1 cellular context compared by ENCODE assay signal in the genomic region with DNA sequence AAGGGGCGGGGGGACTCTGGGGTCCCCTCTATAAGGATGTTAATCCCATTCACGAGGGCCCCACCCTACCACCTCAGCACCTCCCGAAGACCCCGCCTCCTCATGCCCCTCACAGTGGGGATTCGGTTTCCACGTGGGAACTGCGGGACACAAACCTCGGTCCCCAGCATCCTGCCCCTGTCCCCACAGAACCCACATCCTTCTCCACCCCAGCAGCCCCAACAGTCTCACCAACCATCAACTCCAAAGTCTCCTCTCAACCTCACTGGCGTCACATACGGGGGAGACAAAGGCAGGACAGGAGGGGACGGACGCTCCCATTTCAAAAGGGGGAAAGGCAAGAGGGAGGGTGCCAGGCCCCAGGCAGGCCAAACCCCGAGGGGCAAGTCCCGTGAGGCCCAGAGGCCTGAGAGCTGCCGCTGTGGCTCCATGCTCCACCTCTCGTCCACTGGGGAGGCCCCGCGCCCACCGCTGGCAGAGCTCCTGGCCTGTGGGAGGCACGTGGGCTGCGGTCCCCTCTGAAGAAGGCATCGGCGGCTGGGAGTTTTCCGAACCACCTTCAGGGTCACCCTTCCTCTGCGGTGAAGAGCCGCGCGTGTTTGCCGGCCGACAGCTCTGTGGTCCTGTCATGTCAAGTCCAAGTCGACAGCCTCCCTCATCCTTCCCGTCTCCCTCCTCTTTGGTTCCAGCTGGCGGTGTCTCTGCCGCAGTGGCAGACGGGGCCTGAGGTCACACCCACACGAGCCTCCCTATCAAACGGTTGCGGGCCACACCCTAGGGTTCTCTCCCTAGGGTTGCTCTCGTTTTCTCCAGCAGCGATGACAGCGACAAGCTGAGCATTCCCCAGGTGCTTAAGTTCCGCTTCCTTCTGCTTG.
TF ChIP-seq lines count a peak whose summit lies in the region.

No MANE protein-coding gene starts in this region.

TF ChIP-seq in K562, 482 proteins besides CTCF, POLR2A, EP300 and RAD21 (continued from another document and continues in another):
- no peak for TF ChIP-seq SMAD1 (IDR thresholded peaks at IDR 0.05; ENCODE audit: low read depth, low read length, partially characterized antibody)
- peak; percentile 74 for TF ChIP-seq POLR2G (IDR thresholded peaks at IDR 0.05; ENCODE audit: low read depth, low read length)
- no peak for TF ChIP-seq TAF15 (IDR thresholded peaks at IDR 0.05; ENCODE audit: low read depth, low read length)
- no peak for TF ChIP-seq EHMT2 (IDR thresholded peaks at IDR 0.05)
- TF ChIP-seq, protein P1, sequence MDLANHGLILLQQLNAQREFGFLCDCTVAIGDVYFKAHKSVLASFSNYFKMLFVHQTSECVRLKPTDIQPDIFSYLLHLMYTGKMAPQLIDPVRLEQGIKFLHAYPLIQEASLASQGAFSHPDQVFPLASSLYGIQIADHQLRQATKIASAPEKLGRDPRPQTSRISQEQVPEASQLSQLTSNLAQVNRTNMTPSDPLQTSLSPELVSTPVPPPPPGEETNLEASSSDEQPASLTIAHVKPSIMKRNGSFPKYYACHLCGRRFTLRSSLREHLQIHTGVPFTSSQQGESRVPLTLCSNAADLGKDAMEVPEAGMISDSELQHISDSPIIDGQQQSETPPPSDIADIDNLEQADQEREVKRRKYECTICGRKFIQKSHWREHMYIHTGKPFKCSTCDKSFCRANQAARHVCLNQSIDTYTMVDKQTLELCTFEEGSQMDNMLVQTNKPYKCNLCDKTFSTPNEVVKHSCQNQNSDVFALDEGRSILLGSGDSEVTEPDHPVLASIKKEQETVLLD (IDR thresholded peaks at IDR 0.05) = no peak
- no peak for TF ChIP-seq DNMT1 (IDR thresholded peaks at IDR 0.05)
- TF ChIP-seq, protein P2, sequence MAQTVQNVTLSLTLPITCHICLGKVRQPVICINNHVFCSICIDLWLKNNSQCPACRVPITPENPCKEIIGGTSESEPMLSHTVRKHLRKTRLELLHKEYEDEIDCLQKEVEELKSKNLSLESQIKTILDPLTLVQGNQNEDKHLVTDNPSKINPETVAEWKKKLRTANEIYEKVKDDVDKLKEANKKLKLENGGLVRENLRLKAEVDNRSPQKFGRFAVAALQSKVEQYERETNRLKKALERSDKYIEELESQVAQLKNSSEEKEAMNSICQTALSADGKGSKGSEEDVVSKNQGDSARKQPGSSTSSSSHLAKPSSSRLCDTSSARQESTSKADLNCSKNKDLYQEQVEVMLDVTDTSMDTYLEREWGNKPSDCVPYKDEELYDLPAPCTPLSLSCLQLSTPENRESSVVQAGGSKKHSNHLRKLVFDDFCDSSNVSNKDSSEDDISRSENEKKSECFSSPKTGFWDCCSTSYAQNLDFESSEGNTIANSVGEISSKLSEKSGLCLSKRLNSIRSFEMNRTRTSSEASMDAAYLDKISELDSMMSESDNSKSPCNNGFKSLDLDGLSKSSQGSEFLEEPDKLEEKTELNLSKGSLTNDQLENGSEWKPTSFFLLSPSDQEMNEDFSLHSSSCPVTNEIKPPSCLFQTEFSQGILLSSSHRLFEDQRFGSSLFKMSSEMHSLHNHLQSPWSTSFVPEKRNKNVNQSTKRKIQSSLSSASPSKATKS (CRISPR knock-in tag; IDR thresholded peaks at IDR 0.05) = no peak
- no peak for TF ChIP-seq ZNF12 (CRISPR knock-in tag; IDR thresholded peaks at IDR 0.05)
- TF ChIP-seq HCFC1 (IDR thresholded peaks at IDR 0.05; ENCODE audit: low read depth, low read length) = no peak
- no peak for TF ChIP-seq SMARCA4 (IDR thresholded peaks at IDR 0.05)
- TF ChIP-seq TAL1 (IDR thresholded peaks at IDR 0.05) = no peak
- peak; percentile 58 to 68; a peak in 3 of 4 replicates for TF ChIP-seq MAZ (CRISPR knock-in tag; conservative IDR thresholded peaks at IDR 0.05 in 1 of 2, IDR thresholded peaks at IDR 0.05 in 1 of 2)
- TF ChIP-seq CEBPB (tag; IDR thresholded peaks at IDR 0.05) = no peak
- no peak for TF ChIP-seq RUNX1 (IDR thresholded peaks at IDR 0.05; ENCODE audit: low read depth)
- no peak for TF ChIP-seq ZNF75A (CRISPR knock-in tag; IDR thresholded peaks at IDR 0.05)
- TF ChIP-seq, protein P3, sequence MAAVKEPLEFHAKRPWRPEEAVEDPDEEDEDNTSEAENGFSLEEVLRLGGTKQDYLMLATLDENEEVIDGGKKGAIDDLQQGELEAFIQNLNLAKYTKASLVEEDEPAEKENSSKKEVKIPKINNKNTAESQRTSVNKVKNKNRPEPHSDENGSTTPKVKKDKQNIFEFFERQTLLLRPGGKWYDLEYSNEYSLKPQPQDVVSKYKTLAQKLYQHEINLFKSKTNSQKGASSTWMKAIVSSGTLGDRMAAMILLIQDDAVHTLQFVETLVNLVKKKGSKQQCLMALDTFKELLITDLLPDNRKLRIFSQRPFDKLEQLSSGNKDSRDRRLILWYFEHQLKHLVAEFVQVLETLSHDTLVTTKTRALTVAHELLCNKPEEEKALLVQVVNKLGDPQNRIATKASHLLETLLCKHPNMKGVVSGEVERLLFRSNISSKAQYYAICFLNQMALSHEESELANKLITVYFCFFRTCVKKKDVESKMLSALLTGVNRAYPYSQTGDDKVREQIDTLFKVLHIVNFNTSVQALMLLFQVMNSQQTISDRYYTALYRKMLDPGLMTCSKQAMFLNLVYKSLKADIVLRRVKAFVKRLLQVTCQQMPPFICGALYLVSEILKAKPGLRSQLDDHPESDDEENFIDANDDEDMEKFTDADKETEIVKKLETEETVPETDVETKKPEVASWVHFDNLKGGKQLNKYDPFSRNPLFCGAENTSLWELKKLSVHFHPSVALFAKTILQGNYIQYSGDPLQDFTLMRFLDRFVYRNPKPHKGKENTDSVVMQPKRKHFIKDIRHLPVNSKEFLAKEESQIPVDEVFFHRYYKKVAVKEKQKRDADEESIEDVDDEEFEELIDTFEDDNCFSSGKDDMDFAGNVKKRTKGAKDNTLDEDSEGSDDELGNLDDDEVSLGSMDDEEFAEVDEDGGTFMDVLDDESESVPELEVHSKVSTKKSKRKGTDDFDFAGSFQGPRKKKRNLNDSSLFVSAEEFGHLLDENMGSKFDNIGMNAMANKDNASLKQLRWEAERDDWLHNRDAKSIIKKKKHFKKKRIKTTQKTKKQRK (IDR thresholded peaks at IDR 0.05; ENCODE audit: borderline replicate concordance, low read depth, low read length) = no peak
- no peak for TF ChIP-seq MECOM (CRISPR knock-in tag; IDR thresholded peaks at IDR 0.05)
- TF ChIP-seq, protein P4, sequence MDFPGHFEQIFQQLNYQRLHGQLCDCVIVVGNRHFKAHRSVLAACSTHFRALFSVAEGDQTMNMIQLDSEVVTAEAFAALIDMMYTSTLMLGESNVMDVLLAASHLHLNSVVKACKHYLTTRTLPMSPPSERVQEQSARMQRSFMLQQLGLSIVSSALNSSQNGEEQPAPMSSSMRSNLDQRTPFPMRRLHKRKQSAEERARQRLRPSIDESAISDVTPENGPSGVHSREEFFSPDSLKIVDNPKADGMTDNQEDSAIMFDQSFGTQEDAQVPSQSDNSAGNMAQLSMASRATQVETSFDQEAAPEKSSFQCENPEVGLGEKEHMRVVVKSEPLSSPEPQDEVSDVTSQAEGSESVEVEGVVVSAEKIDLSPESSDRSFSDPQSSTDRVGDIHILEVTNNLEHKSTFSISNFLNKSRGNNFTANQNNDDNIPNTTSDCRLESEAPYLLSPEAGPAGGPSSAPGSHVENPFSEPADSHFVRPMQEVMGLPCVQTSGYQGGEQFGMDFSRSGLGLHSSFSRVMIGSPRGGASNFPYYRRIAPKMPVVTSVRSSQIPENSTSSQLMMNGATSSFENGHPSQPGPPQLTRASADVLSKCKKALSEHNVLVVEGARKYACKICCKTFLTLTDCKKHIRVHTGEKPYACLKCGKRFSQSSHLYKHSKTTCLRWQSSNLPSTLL (IDR thresholded peaks at IDR 0.05) = no peak
- TF ChIP-seq, protein P5, sequence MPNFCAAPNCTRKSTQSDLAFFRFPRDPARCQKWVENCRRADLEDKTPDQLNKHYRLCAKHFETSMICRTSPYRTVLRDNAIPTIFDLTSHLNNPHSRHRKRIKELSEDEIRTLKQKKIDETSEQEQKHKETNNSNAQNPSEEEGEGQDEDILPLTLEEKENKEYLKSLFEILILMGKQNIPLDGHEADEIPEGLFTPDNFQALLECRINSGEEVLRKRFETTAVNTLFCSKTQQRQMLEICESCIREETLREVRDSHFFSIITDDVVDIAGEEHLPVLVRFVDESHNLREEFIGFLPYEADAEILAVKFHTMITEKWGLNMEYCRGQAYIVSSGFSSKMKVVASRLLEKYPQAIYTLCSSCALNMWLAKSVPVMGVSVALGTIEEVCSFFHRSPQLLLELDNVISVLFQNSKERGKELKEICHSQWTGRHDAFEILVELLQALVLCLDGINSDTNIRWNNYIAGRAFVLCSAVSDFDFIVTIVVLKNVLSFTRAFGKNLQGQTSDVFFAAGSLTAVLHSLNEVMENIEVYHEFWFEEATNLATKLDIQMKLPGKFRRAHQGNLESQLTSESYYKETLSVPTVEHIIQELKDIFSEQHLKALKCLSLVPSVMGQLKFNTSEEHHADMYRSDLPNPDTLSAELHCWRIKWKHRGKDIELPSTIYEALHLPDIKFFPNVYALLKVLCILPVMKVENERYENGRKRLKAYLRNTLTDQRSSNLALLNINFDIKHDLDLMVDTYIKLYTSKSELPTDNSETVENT (CRISPR knock-in tag; IDR thresholded peaks at IDR 0.05) = no peak
- no peak for TF ChIP-seq TRIM28 (IDR thresholded peaks at IDR 0.05)
- no peak for TF ChIP-seq NCOA6 (IDR thresholded peaks at IDR 0.05)
- TF ChIP-seq ZNF780A (CRISPR knock-in tag; IDR thresholded peaks at IDR 0.05) = no peak
- no peak for TF ChIP-seq SMARCA5 (IDR thresholded peaks at IDR 0.05)
- TF ChIP-seq, protein P6, sequence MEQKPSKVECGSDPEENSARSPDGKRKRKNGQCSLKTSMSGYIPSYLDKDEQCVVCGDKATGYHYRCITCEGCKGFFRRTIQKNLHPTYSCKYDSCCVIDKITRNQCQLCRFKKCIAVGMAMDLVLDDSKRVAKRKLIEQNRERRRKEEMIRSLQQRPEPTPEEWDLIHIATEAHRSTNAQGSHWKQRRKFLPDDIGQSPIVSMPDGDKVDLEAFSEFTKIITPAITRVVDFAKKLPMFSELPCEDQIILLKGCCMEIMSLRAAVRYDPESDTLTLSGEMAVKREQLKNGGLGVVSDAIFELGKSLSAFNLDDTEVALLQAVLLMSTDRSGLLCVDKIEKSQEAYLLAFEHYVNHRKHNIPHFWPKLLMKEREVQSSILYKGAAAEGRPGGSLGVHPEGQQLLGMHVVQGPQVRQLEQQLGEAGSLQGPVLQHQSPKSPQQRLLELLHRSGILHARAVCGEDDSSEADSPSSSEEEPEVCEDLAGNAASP (IDR thresholded peaks at IDR 0.05) = no peak
- no peak for TF ChIP-seq NCOA2 (IDR thresholded peaks at IDR 0.05; ENCODE audit: partially characterized antibody in 2 of 2)
- TF ChIP-seq, protein P7, sequence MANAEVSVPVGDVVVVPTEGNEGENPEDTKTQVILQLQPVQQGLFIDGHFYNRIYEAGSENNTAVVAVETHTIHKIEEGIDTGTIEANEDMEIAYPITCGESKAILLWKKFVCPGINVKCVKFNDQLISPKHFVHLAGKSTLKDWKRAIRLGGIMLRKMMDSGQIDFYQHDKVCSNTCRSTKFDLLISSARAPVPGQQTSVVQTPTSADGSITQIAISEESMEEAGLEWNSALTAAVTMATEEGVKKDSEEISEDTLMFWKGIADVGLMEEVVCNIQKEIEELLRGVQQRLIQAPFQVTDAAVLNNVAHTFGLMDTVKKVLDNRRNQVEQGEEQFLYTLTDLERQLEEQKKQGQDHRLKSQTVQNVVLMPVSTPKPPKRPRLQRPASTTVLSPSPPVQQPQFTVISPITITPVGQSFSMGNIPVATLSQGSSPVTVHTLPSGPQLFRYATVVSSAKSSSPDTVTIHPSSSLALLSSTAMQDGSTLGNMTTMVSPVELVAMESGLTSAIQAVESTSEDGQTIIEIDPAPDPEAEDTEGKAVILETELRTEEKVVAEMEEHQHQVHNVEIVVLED (CRISPR knock-in tag; IDR thresholded peaks at IDR 0.05) = peak; percentile 33; the same call in 1 of the 2 replicates
- TF ChIP-seq, protein P8, sequence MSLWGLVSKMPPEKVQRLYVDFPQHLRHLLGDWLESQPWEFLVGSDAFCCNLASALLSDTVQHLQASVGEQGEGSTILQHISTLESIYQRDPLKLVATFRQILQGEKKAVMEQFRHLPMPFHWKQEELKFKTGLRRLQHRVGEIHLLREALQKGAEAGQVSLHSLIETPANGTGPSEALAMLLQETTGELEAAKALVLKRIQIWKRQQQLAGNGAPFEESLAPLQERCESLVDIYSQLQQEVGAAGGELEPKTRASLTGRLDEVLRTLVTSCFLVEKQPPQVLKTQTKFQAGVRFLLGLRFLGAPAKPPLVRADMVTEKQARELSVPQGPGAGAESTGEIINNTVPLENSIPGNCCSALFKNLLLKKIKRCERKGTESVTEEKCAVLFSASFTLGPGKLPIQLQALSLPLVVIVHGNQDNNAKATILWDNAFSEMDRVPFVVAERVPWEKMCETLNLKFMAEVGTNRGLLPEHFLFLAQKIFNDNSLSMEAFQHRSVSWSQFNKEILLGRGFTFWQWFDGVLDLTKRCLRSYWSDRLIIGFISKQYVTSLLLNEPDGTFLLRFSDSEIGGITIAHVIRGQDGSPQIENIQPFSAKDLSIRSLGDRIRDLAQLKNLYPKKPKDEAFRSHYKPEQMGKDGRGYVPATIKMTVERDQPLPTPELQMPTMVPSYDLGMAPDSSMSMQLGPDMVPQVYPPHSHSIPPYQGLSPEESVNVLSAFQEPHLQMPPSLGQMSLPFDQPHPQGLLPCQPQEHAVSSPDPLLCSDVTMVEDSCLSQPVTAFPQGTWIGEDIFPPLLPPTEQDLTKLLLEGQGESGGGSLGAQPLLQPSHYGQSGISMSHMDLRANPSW (CRISPR knock-in tag; IDR thresholded peaks at IDR 0.05) = no peak
- no peak; the same call in 1 of the 2 replicates for TF ChIP-seq ARID1B (IDR thresholded peaks at IDR 0.05)
- no peak for TF ChIP-seq ATF1 (CRISPR knock-in tag; IDR thresholded peaks at IDR 0.05)
- peak; percentile 19; the same call in 1 of the 2 replicates for TF ChIP-seq ATF1 (tag; IDR thresholded peaks at IDR 0.05)
- no peak for TF ChIP-seq ZNF146 (CRISPR knock-in tag; IDR thresholded peaks at IDR 0.05; ENCODE audit: unreplicated experiment)
- TF ChIP-seq NEUROD1 (IDR thresholded peaks at IDR 0.05; ENCODE audit: borderline replicate concordance, low read depth, low read length, partially characterized antibody) = no peak
- TF ChIP-seq BRD9 (IDR thresholded peaks at IDR 0.05; ENCODE audit: low read depth, partially characterized antibody) = no peak
- no peak for TF ChIP-seq ZFP1 (CRISPR knock-in tag; IDR thresholded peaks at IDR 0.05)
- no peak for TF ChIP-seq ZNF79 (CRISPR knock-in tag; IDR thresholded peaks at IDR 0.05; ENCODE audit: low read depth)
- no peak for TF ChIP-seq ZNF778 (CRISPR knock-in tag; IDR thresholded peaks at IDR 0.05)
- no peak for TF ChIP-seq BDP1 (IDR thresholded peaks at IDR 0.05; ENCODE audit: insufficient read depth, insufficient read length)
- 0 out of 2 replicates have a peak, but pooled peaks have one; percentile 19 for TF ChIP-seq MBD2 (IDR thresholded peaks at IDR 0.05; ENCODE audit: borderline replicate concordance, low read depth)
- TF ChIP-seq KHSRP (IDR thresholded peaks at IDR 0.05) = no peak
